23 cellular contexts compared by ENCODE assay signal in the genomic region with DNA sequence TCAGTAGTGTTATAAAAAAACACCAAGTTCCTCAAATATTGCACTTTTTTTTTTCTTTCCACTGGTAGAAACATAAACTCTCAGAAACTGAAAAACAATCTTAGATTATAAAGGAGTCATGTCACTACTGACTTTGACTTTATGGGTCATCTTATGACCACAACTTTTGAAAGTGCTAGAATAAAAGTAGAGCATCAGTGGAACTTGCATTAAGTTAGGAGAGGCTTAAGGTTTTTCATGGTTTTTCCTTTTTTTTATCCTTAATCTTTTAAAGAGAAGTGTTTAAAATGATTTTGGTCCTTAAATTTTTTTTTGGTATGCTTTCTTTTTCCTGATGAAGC. TPM values are rescaled to one million over a fixed set of nuclear protein-coding genes. Genes with fewer than 3 reads are reported as not detected.
DNase-seq lines count a peak whose midpoint lies in the region; ATAC-seq and FAIRE-seq lines count a peak whose summit lies in the region.
"Had no signal": no experiment of that assay in that cellular context is flagged by ENCODE, and none has a peak within 500 bp of the region (broad histone marks: within the 10 kb centered on the region; RNA-seq: fewer than 3 reads in every experiment).

No MANE protein-coding gene starts in this region.

- peaks cover 28% of the 10 kb centered on the region for H3K36me3 Mint-ChIP-seq in activated CD8-positive, alpha-beta memory T cell treated with anti-CD3 and anti-CD28 coated beads, Interleukin-2, amount 10 ng/mL, durations not matched to agents 7 days and 5 days
- H3K36me3 Mint-ChIP-seq in activated naive CD8-positive, alpha-beta T cell treated with anti-CD3 and anti-CD28 coated beads, Interleukin-2, amount 50 U/mL, for 24 hours (ENCODE audit: low read depth) = peaks cover 44% of the 10 kb centered on the region
- no peaks in the 10 kb centered on the region for H3K36me3 Mint-ChIP-seq in stimulated activated memory B cell treated with anti-CD40 and anti-IgM and Interleukin-4, amounts not matched to agents 10 μg/mL and 1 μg/mL and 100 μg/mL, for 72 hours
- H3K36me3 Mint-ChIP-seq: type B pancreatic cell had no signal

- H3K4me3 Mint-ChIP-seq in activated CD8-positive, alpha-beta memory T cell treated with anti-CD3 and anti-CD28 coated beads, Interleukin-2, amount 10 ng/mL, durations not matched to agents 7 days and 5 days = peak overlapping the region; percentile 13
- H3K4me3 Mint-ChIP-seq in activated naive CD8-positive, alpha-beta T cell treated with anti-CD3 and anti-CD28 coated beads, Interleukin-2, amount 50 U/mL, for 24 hours = peak overlapping the region; percentile 42
- H3K4me3 Mint-ChIP-seq in stimulated activated memory B cell treated with anti-CD40 and anti-IgM and Interleukin-4, amounts not matched to agents 10 μg/mL and 1 μg/mL and 100 μg/mL, for 72 hours = no peak overlapping the region
- H3K4me3 Mint-ChIP-seq: neural crest cell, type B pancreatic cell had no signal

- H3K9me3 Mint-ChIP-seq in activated CD8-positive, alpha-beta memory T cell treated with anti-CD3 and anti-CD28 coated beads, Interleukin-2, amount 10 ng/mL, durations not matched to agents 7 days and 5 days (ENCODE audit: low read depth) = no peaks in the 10 kb centered on the region
- H3K9me3 Mint-ChIP-seq in activated naive CD8-positive, alpha-beta T cell treated with anti-CD3 and anti-CD28 coated beads, Interleukin-2, amount 50 U/mL, for 24 hours = no peaks in the 10 kb centered on the region
- no peaks in the 10 kb centered on the region for H3K9me3 Mint-ChIP-seq in stimulated activated memory B cell treated with anti-CD40 and anti-IgM and Interleukin-4, amounts not matched to agents 10 μg/mL and 1 μg/mL and 100 μg/mL, for 72 hours
- H3K9me3 Mint-ChIP-seq: neural crest cell, type B pancreatic cell had no signal

- ATAC-seq in activated CD8-positive, alpha-beta memory T cell treated with anti-CD3 and anti-CD28 coated beads, Interleukin-2, amount 10 ng/mL, durations not matched to agents 7 days and 5 days = no peak
- no peak for ATAC-seq in activated naive CD8-positive, alpha-beta T cell treated with anti-CD3 and anti-CD28 coated beads, Interleukin-2, amount 50 U/mL, for 24 hours
- no peak for ATAC-seq in stimulated activated memory B cell treated with anti-CD40 and anti-IgM and Interleukin-4, amounts not matched to agents 10 μg/mL and 1 μg/mL and 100 μg/mL, for 72 hours

- H3K27me3 Mint-ChIP-seq in activated CD8-positive, alpha-beta memory T cell treated with anti-CD3 and anti-CD28 coated beads, Interleukin-2, amount 10 ng/mL, durations not matched to agents 7 days and 5 days = no peaks in the 10 kb centered on the region
- H3K27me3 Mint-ChIP-seq in activated naive CD8-positive, alpha-beta T cell treated with anti-CD3 and anti-CD28 coated beads, Interleukin-2, amount 50 U/mL, for 24 hours = peaks cover 3% of the 10 kb centered on the region
- no peaks in the 10 kb centered on the region for H3K27me3 Mint-ChIP-seq in stimulated activated memory B cell treated with anti-CD40 and anti-IgM and Interleukin-4, amounts not matched to agents 10 μg/mL and 1 μg/mL and 100 μg/mL, for 72 hours

- peak overlapping the region; percentile 82 for H3K27ac Mint-ChIP-seq in activated CD8-positive, alpha-beta memory T cell treated with anti-CD3 and anti-CD28 coated beads, Interleukin-2, amount 10 ng/mL, durations not matched to agents 7 days and 5 days
- H3K27ac Mint-ChIP-seq in activated naive CD8-positive, alpha-beta T cell treated with anti-CD3 and anti-CD28 coated beads, Interleukin-2, amount 50 U/mL, for 24 hours = peak overlapping the region; percentile 73
- H3K27ac Mint-ChIP-seq in stimulated activated memory B cell treated with anti-CD40 and anti-IgM and Interleukin-4, amounts not matched to agents 10 μg/mL and 1 μg/mL and 100 μg/mL, for 72 hours = peak overlapping the region; percentile 35
- H3K27ac Mint-ChIP-seq: type B pancreatic cell had no signal

- peaks cover 66% of the 10 kb centered on the region for H3K4me1 Mint-ChIP-seq in activated CD8-positive, alpha-beta memory T cell treated with anti-CD3 and anti-CD28 coated beads, Interleukin-2, amount 10 ng/mL, durations not matched to agents 7 days and 5 days
- H3K4me1 Mint-ChIP-seq in activated naive CD8-positive, alpha-beta T cell treated with anti-CD3 and anti-CD28 coated beads, Interleukin-2, amount 50 U/mL, for 24 hours = peaks cover 87% of the 10 kb centered on the region
- H3K4me1 Mint-ChIP-seq in stimulated activated memory B cell treated with anti-CD40 and anti-IgM and Interleukin-4, amounts not matched to agents 10 μg/mL and 1 μg/mL and 100 μg/mL, for 72 hours = peaks cover 22% of the 10 kb centered on the region

- peak; percentile 30 for FAIRE-seq in RCC 7860 (lab: Jason Lieb, UNC)
- FAIRE-seq: astrocyte, colon, endothelial cell of umbilical vein, HTR-8/SVneo, TTC549 had no signal

- no peak for DNase-seq in activated CD8-positive, alpha-beta memory T cell treated with anti-CD3 and anti-CD28 coated beads, Interleukin-2, amount 10 ng/mL, durations not matched to agents 7 days and 5 days
- no peak for DNase-seq in activated CD8-positive, alpha-beta memory T cell treated with anti-CD3 and anti-CD28 coated beads, Interleukin-2, amount 50 U/mL, for 48 hours
- DNase-seq in RCC 7860 (ENCODE audit: low spot score) (no peak), 8988T (no peak), NCI-H1105 (lab: John Stamatoyannopoulos, UW) (no peak), cerebellar cortex (ENCODE audit: low spot score) (no peak)
- no peak for DNase-seq in activated naive CD8-positive, alpha-beta T cell treated with anti-CD3 and anti-CD28 coated beads, Interleukin-2, amount 50 U/mL, for 24 hours
- DNase-seq: ACHN, EL, foreskin fibroblast, hypothalamus, MG63, NCI-H82, Peyer's patch, SK-N-SH had no signal

- CTCF ChIA-PET in activated CD8-positive, alpha-beta memory T cell treated with anti-CD3 and anti-CD28 coated beads, Interleukin-2, amount 10 ng/mL, durations not matched to agents 7 days and 5 days (lab: Charles Lee) = interaction anchor here (1.2 kb wide), 1 partner anchor 62 kb away, joined by 3 read pairs; no protein-coding TSS in a partner anchor

RNA-seq across cellular contexts. Expression of a gene that starts 56.6 kb away (rescaled TPM):
- 10 to 100 TPM in 1 of 2 experiments, 1 to 10 TPM in 1; 8.2 to 11.7 TPM for total RNA-seq in activated CD8-positive, alpha-beta memory T cell treated with anti-CD3 and anti-CD28 coated beads, Interleukin-2, amount 10 ng/mL, durations not matched to agents 7 days and 5 days
